Comparison of ENCODE assay signal across 1 cellular context in the genomic region with DNA sequence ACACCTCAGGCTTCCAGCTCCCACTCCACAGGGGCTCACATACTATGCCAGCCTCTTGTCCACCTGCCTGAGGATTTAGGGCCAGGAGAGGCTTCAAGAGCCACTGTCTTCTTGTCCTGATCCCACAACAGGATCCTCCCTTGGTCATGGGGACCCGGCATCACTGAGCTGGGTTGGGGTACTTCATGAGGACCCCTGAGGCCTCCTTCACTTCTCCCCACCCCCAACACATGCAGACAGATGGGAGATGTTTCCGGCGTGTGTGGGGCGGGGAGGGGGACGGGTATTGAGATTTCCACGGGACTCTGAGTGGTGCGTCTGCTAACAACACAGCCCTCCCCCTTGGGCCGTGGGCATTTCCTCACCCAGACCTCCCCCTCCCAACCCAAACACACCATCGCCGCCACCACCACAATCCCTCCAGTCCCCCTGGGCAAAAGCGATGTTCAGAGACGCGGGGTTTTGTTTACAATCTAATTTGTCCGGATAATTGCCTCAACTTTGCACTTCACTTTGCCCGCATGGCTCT.
TF ChIP-seq lines count a peak whose summit lies in the region.

No MANE protein-coding gene starts in this region.

TF ChIP-seq in A549, 52 proteins besides CTCF, POLR2A, EP300 and RAD21 (continued from another document):
- no peak for TF ChIP-seq POLR2AphosphoS2 (conservative IDR thresholded peaks at IDR 0.05; ENCODE audit: low read length)
